ENCODE assay signal across 13 cellular contexts in genomic region chr10:47957158-47957557, GRCh38. TPM values are rescaled to one million over a fixed set of nuclear protein-coding genes. Genes with fewer than 3 reads are reported as not detected.
A peak's percentile ranks its signal among the peaks of the same experiment; 100 is the strongest.
DNase-seq lines count a peak whose midpoint lies in the region; ATAC-seq and TF ChIP-seq lines count a peak whose summit lies in the region.
"Not testable (repeated sequence)": the region's sequence is repeated elsewhere in the genome, so short reads cannot be mapped to it uniquely, and the experiment has no call there.
"Had no signal": no experiment of that assay in that cellular context is flagged by ENCODE, and none has a peak within 500 bp of the region (broad histone marks: within the 10 kb centered on the region; RNA-seq: fewer than 3 reads in every experiment).

No MANE protein-coding gene starts in this region.

- H3K9me3 Mint-ChIP-seq in activated T-helper 17 cell treated with anti-CD3 and anti-CD28 coated beads, Interleukin-2, amount 50 U/mL, for 72 hours: not testable (repeated sequence)

- not testable (repeated sequence) for H3K36me3 ChIP-seq in left ventricle myocardium inferior, gastrocnemius medialis, upper lobe of right lung

- H3K27ac ChIP-seq in left ventricle myocardium inferior (replicated peaks): peak overlapping the region; percentile 63
- H3K27ac ChIP-seq in gastrocnemius medialis: peak overlapping the region in 1 of 4 donors; percentile 33
- not testable (repeated sequence) for H3K27ac ChIP-seq in upper lobe of right lung

- H3K4me1 ChIP-seq in left ventricle myocardium inferior, gastrocnemius medialis, upper lobe of right lung: not testable (repeated sequence)

- not testable (repeated sequence) for H3K4me1 Mint-ChIP-seq in activated T-helper 17 cell treated with anti-CD3 and anti-CD28 coated beads, Interleukin-2, amount 50 U/mL, for 72 hours

- not testable (repeated sequence) for DNase-seq in Right ventricle myocardium superior; left lobe of liver (ENCODE audit: low spot score); gastrocnemius medialis
- peak; percentile 58 for DNase-seq in left ventricle myocardium inferior
- peak; percentile 61 for DNase-seq in upper lobe of right lung

- not testable (repeated sequence) for TF ChIP-seq CTCF in left ventricle myocardium inferior (IDR thresholded peaks at IDR 0.05; ENCODE audit: borderline replicate concordance); gastrocnemius medialis (IDR thresholded peaks at IDR 0.05 in 4 of 5, conservative IDR thresholded peaks at IDR 0.05 in 1 of 5); upper lobe of right lung (IDR thresholded peaks at IDR 0.05)

- peak; percentile 9 for ATAC-seq in activated T-helper 17 cell treated with anti-CD3 and anti-CD28 coated beads, Interleukin-2, amount 50 U/mL, for 72 hours (replicated peaks)
- ATAC-seq in esophagus mucosa (peak; percentile 24), Right ventricle myocardium superior (ENCODE audit: poor library complexity) (peak; percentile 73), left lobe of liver (peak; percentile 26), gastrocnemius medialis (peak; percentile 41 to 64), upper lobe of right lung (peak; percentile 18)

- not testable (repeated sequence) for TF ChIP-seq POLR2A in gastrocnemius medialis (IDR thresholded peaks at IDR 0.05)

- not testable (repeated sequence) for H3K27ac Mint-ChIP-seq in activated T-helper 17 cell treated with anti-CD3 and anti-CD28 coated beads, Interleukin-2, amount 50 U/mL, for 72 hours

- not testable (repeated sequence) for H3K27me3 Mint-ChIP-seq in activated T-helper 17 cell treated with anti-CD3 and anti-CD28 coated beads, Interleukin-2, amount 50 U/mL, for 72 hours

- in situ Hi-C loops in gastrocnemius medialis (cut with MboI; ENCODE audit: low sequenced_read_pairs in 4 of 4): not testable (repeated sequence)

- intact Hi-C loops in Right ventricle myocardium superior (cut with DNase I); left ventricle myocardium inferior (cut with micrococcal nuclease); gastrocnemius medialis (cut with DNase I; ENCODE audit: low total_unique reads); upper lobe of right lung (cut with DNase I): not testable (repeated sequence)

- peaks cover 23% of the 10 kb centered on the region for H3K27me3 ChIP-seq in left ventricle myocardium inferior (ENCODE audit: low read depth)
- H3K27me3 ChIP-seq in gastrocnemius medialis, upper lobe of right lung: not testable (repeated sequence)

- not testable (repeated sequence) for H3K36me3 Mint-ChIP-seq in activated T-helper 17 cell treated with anti-CD3 and anti-CD28 coated beads, Interleukin-2, amount 50 U/mL, for 72 hours (ENCODE audit: low read depth)

- H3K9me3 ChIP-seq in left ventricle myocardium inferior (replicated peaks); gastrocnemius medialis; upper lobe of right lung: not testable (repeated sequence)

- H3K4me3 Mint-ChIP-seq in activated T-helper 17 cell treated with anti-CD3 and anti-CD28 coated beads, Interleukin-2, amount 50 U/mL, for 72 hours: not testable (repeated sequence)

- not testable (repeated sequence) for H3K4me3 ChIP-seq in left ventricle myocardium inferior, gastrocnemius medialis, upper lobe of right lung

RNA-seq across cellular contexts. Expression of gene NPY4R2, which starts 38.7 kb away (rescaled TPM):
- total RNA-seq in activated T-helper 17 cell treated with anti-CD3 and anti-CD28 coated beads, Interleukin-2, amount 50 U/mL, for 72 hours: not detected
- total RNA-seq in esophagus mucosa (not detected), Right ventricle myocardium superior (not detected), left ventricle myocardium inferior (not detected), left lobe of liver (not detected), gastrocnemius medialis (not detected), upper lobe of right lung (1.4 TPM)
- total RNA-seq: A172; A673; B cell; CD4-positive, CD25-positive, alpha-beta regulatory T cell; CD8-positive, alpha-beta T cell had no signal

RNA-seq across cellular contexts. Expression of gene FAM25C, which starts 42.4 kb away (rescaled TPM):
- total RNA-seq in activated T-helper 17 cell treated with anti-CD3 and anti-CD28 coated beads, Interleukin-2, amount 50 U/mL, for 72 hours: not detected
- not detected for total RNA-seq in esophagus mucosa
- total RNA-seq in Right ventricle myocardium superior: not detected
- not detected for total RNA-seq in left ventricle myocardium inferior
- total RNA-seq in left lobe of liver: not detected
- not detected for total RNA-seq in gastrocnemius medialis
- not detected for total RNA-seq in upper lobe of right lung
- total RNA-seq: A172; A673; B cell; Caco-2; CD4-positive, CD25-positive, alpha-beta regulatory T cell; CD8-positive, alpha-beta T cell had no signal

Comparison
In these comparisons a context has a peak if more than half of its experiments do, and no peak if none do; other contexts are left out.
1. ATAC-seq: peak in every context shown above with its lines; median percentile 73 in Right ventricle myocardium superior; 52 in gastrocnemius medialis; 26 in left lobe of liver; 24 in esophagus mucosa; 18 in upper lobe of right lung; 9 in activated T-helper 17 cell treated with anti-CD3 and anti-CD28 coated beads, Interleukin-2, amount 50 U/mL, for 72 hours.